2 cellular contexts compared by ENCODE assay signal in genomic region chrX:104135677-104136076, GRCh38.
A peak's percentile ranks its signal among the peaks of the same experiment; 100 is the strongest.
TF ChIP-seq lines count a peak whose summit lies in the region.

No MANE protein-coding gene starts in this region.

TF ChIP-seq in A549, 52 proteins besides CTCF, POLR2A, EP300 and RAD21:
- TF ChIP-seq TFCP2L1 (CRISPR knock-in tag; IDR thresholded peaks at IDR 0.05): no peak
- no peak for TF ChIP-seq CEBPB (IDR thresholded peaks at IDR 0.05)
- no peak for TF ChIP-seq ZSCAN20 (CRISPR knock-in tag; IDR thresholded peaks at IDR 0.05)

TF ChIP-seq in IMR-90, 13 proteins besides CTCF, POLR2A, EP300 and RAD21:
- TF ChIP-seq CEBPB (IDR thresholded peaks at IDR 0.05; ENCODE audit: low read depth, low read length): peak; percentile 58
- no peak for TF ChIP-seq MAZ (IDR thresholded peaks at IDR 0.05; ENCODE audit: borderline replicate concordance, low read depth, low read length)
